ENCODE assay signal across 1 cellular context in genomic region chr1:40955266-40955665, GRCh38.
TF ChIP-seq lines count a peak whose summit lies in the region.

No MANE protein-coding gene starts in this region.

TF ChIP-seq in WTC11, 78 proteins besides CTCF, POLR2A, EP300 and RAD21:
- TF ChIP-seq KAT7 (CRISPR knock-in tag; IDR thresholded peaks at IDR 0.05; ENCODE audit: borderline replicate concordance) (no peak), ZNF512 (CRISPR knock-in tag; IDR thresholded peaks at IDR 0.05; ENCODE audit: borderline replicate concordance) (no peak), GTF2I (CRISPR knock-in tag; conservative IDR thresholded peaks at IDR 0.05) (no peak), FOXJ3 (CRISPR knock-in tag; IDR thresholded peaks at IDR 0.05; ENCODE audit: borderline replicate concordance) (no peak), ZNF317 (CRISPR knock-in tag; IDR thresholded peaks at IDR 0.05; ENCODE audit: borderline replicate concordance, low read depth) (no peak), AR (CRISPR knock-in tag; IDR thresholded peaks at IDR 0.05) (no peak), SMAD3 (CRISPR knock-in tag; IDR thresholded peaks at IDR 0.05; ENCODE audit: borderline replicate concordance) (no peak), NR1H2 (CRISPR knock-in tag; IDR thresholded peaks at IDR 0.05) (no peak), ZNF121 (CRISPR knock-in tag; IDR thresholded peaks at IDR 0.05) (no peak)
- TF ChIP-seq, protein P1, sequence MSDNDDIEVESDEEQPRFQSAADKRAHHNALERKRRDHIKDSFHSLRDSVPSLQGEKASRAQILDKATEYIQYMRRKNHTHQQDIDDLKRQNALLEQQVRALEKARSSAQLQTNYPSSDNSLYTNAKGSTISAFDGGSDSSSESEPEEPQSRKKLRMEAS (CRISPR knock-in tag; IDR thresholded peaks at IDR 0.05): no peak
- TF ChIP-seq, protein P2, sequence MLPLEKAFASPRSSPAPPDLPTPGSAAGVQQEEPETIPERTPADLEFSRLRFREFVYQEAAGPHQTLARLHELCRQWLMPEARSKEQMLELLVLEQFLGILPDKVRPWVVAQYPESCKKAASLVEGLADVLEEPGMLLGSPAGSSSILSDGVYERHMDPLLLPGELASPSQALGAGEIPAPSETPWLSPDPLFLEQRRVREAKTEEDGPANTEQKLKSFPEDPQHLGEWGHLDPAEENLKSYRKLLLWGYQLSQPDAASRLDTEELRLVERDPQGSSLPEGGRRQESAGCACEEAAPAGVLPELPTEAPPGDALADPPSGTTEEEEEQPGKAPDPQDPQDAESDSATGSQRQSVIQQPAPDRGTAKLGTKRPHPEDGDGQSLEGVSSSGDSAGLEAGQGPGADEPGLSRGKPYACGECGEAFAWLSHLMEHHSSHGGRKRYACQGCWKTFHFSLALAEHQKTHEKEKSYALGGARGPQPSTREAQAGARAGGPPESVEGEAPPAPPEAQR (CRISPR knock-in tag; IDR thresholded peaks at IDR 0.05): no peak
- TF ChIP-seq, protein P3, sequence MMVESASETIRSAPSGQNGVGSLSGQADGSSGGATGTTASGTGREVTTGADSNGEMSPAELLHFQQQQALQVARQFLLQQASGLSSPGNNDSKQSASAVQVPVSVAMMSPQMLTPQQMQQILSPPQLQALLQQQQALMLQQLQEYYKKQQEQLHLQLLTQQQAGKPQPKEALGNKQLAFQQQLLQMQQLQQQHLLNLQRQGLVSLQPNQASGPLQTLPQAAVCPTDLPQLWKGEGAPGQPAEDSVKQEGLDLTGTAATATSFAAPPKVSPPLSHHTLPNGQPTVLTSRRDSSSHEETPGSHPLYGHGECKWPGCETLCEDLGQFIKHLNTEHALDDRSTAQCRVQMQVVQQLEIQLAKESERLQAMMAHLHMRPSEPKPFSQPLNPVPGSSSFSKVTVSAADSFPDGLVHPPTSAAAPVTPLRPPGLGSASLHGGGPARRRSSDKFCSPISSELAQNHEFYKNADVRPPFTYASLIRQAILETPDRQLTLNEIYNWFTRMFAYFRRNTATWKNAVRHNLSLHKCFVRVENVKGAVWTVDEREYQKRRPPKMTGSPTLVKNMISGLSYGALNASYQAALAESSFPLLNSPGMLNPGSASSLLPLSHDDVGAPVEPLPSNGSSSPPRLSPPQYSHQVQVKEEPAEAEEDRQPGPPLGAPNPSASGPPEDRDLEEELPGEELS (CRISPR knock-in tag; IDR thresholded peaks at IDR 0.05): no peak
- TF ChIP-seq, protein P4, sequence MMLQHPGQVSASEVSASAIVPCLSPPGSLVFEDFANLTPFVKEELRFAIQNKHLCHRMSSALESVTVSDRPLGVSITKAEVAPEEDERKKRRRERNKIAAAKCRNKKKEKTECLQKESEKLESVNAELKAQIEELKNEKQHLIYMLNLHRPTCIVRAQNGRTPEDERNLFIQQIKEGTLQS (CRISPR knock-in tag; conservative IDR thresholded peaks at IDR 0.05): no peak
